In genomic region chr5:172837640-172838039, GRCh38 we compare ENCODE assay signal across 8 cellular contexts. TPM values are rescaled to one million over a fixed set of nuclear protein-coding genes. Genes with fewer than 3 reads are reported as not detected.
DNase-seq lines count a peak whose midpoint lies in the region; ATAC-seq and TF ChIP-seq lines count a peak whose summit lies in the region.

No MANE protein-coding gene starts in this region.

- ATAC-seq in GM21619 (IDR thresholded peaks at IDR 0.05; ENCODE audit: unreplicated experiment): peak; percentile 75

- H3K4me1 ChIP-seq in Loucy (ENCODE audit: insufficient read depth, low read length, poor library complexity, severe bottlenecking): peaks cover 30% of the 10 kb centered on the region

- no peaks in the 10 kb centered on the region for H3K36me3 ChIP-seq in Loucy (ENCODE audit: insufficient read depth, low read length)

- no peaks in the 10 kb centered on the region for H3K9me3 Mint-ChIP-seq in activated T-cell treated with anti-CD3 and anti-CD28 coated beads, Interleukin-2, amount 50 U/mL, for 24 hours

- no peaks in the 10 kb centered on the region for H3K9me3 ChIP-seq in Loucy (ENCODE audit: insufficient read depth, low read depth, low read length)

- no peaks in the 10 kb centered on the region for H3K9me2 ChIP-seq in Loucy (replicated peaks; ENCODE audit: low read depth, low read length)

- H3K9ac ChIP-seq in Loucy (ENCODE audit: low read depth, low read length, poor library complexity, severe bottlenecking): peak overlapping the region; percentile 96

- H3K4me1 Mint-ChIP-seq in activated T-cell treated with anti-CD3 and anti-CD28 coated beads, Interleukin-2, amount 50 U/mL, for 24 hours (ENCODE audit: low read depth): peaks cover 46% of the 10 kb centered on the region

- H3K4me3 Mint-ChIP-seq in activated T-cell treated with anti-CD3 and anti-CD28 coated beads, Interleukin-2, amount 50 U/mL, for 24 hours: peak overlapping the region; percentile 47

- H3K4me2 ChIP-seq in Loucy (ENCODE audit: low read depth, low read length, poor library complexity, severe bottlenecking): peak overlapping the region; percentile 98

- in situ Hi-C loops in G401 (cut with HindIII; ENCODE audit: low sequenced_read_pairs): no loop called here

- H3K27ac Mint-ChIP-seq in activated T-cell treated with anti-CD3 and anti-CD28 coated beads, Interleukin-2, amount 50 U/mL, for 24 hours: peak overlapping the region; percentile 72

- peak overlapping the region; percentile 90 for H3K4me3 ChIP-seq in Loucy (ENCODE audit: low read length, poor library complexity, severe bottlenecking)

- no peaks in the 10 kb centered on the region for H3K27me3 Mint-ChIP-seq in activated T-cell treated with anti-CD3 and anti-CD28 coated beads, Interleukin-2, amount 50 U/mL, for 24 hours

- H3K27me3 ChIP-seq in Loucy (ENCODE audit: insufficient read depth, low read length, poor library complexity, severe bottlenecking): no peaks in the 10 kb centered on the region

- DNase-seq in NCI-H1694 (lab: John Stamatoyannopoulos, UW) (peak; percentile 18), NCI-H1694 treated with DMSO at 0.1 percent for 48 hours (lab: John Stamatoyannopoulos, UW) (no peak), mucosa of gallbladder (ENCODE audit: low spot score) (peak; percentile 85), GDM1 (lab: John Stamatoyannopoulos, UW) (no peak), G401 (ENCODE audit: low spot score) (no peak)
- peak; percentile 39 for DNase-seq in activated T-cell treated with anti-CD3 and anti-CD28 coated beads, Interleukin-2, amount 50 U/mL, for 24 hours

- no peak for TF ChIP-seq CTCF in Loucy (conservative IDR thresholded peaks at IDR 0.05; ENCODE audit: low read length)

- H3K36me3 Mint-ChIP-seq in activated T-cell treated with anti-CD3 and anti-CD28 coated beads, Interleukin-2, amount 50 U/mL, for 24 hours (ENCODE audit: low read depth): peaks cover 7% of the 10 kb centered on the region

- peaks cover 78% of the 10 kb centered on the region for H3K79me2 ChIP-seq in Loucy (ENCODE audit: insufficient read depth, low read length)

- no peaks in the 10 kb centered on the region for H4K20me1 ChIP-seq in Loucy (ENCODE audit: insufficient read depth, low read length, poor library complexity, severe bottlenecking)

- H2AFZ ChIP-seq in Loucy (ENCODE audit: low read length): no peak overlapping the region

- 0 out of 2 replicates have a peak, but pooled peaks cover 6% of the 10 kb centered on the region for H3F3A ChIP-seq in Loucy (ENCODE audit: low read depth)

RNA-seq across cellular contexts. Expression of gene ERGIC1, which starts 3.6 kb away (rescaled TPM):
- total RNA-seq in mucosa of gallbladder: 118 TPM
- total RNA-seq in G401 (2014; rRNA removed; shearing (Covaris generic)): 21.3 and 28.7 TPM in 2 replicates

Comparison
In these comparisons a context has a peak if more than half of its experiments do, and no peak if none do; other contexts are left out.
1. DNase-seq: peak in NCI-H1694 (single experiment), activated T-cell treated with anti-CD3 and anti-CD28 coated beads, Interleukin-2, amount 50 U/mL, for 24 hours (single experiment) and mucosa of gallbladder (single experiment); none in NCI-H1694 treated with DMSO at 0.1 percent for 48 hours (single experiment), GDM1 (single experiment) and G401 (single experiment).